In the genomic region with DNA sequence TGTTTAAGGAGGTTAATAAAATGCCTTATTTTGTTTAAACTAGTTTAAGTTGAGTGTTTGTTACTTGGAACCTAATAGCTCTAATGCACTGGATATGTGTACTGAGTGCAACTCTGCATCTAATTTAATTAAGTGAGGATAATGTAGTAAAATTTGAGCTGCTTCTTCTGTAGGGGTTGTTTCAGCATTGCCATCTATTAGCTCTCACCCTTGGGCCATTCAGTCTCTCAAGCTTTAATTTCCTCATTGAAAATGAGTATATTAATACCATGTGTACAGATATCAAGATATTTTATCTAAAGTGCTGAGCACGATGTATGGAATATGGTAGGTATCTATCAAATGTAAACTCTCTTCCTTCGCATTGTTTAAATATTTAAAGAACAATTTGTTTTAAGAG, we compare ENCODE assay signal across 24 cellular contexts.
"Had no signal": no experiment of that assay in that cellular context is flagged by ENCODE, and none has a peak within 500 bp of the region (broad histone marks: within the 10 kb centered on the region; RNA-seq: fewer than 3 reads in every experiment).

No MANE protein-coding gene starts in this region.

- H3K36me3 ChIP-seq: colonic mucosa, esophagus muscularis mucosa, esophagus squamous epithelium, gastrocnemius medialis, gastroesophageal sphincter, heart left ventricle, heart right ventricle had no signal

- ATAC-seq: effector memory CD8-positive, alpha-beta T cell; esophagus mucosa; foreskin keratinocyte; gastrocnemius medialis; gastroesophageal sphincter; heart left ventricle; heart right ventricle had no signal

- DNase-seq: colonic mucosa; cortex of kidney; dermis blood vessel endothelial cell; dorsolateral prefrontal cortex; effector CD4-positive, alpha-beta T cell; effector CD8-positive, alpha-beta T cell; effector memory CD4-positive, alpha-beta T cell; effector memory CD8-positive, alpha-beta T cell; endodermal cell; erythroblast; esophagus squamous epithelium; foreskin fibroblast; foreskin keratinocyte; foreskin melanocyte; gastrocnemius medialis; glutamatergic neuron; head of caudate nucleus; heart left ventricle; heart right ventricle had no signal

- H3K4me1 ChIP-seq: colonic mucosa, esophagus muscularis mucosa, esophagus squamous epithelium, foreskin keratinocyte, gastrocnemius medialis, gastroesophageal sphincter had no signal

- H3K9me3 ChIP-seq: colonic mucosa, esophagus muscularis mucosa, esophagus squamous epithelium, gastrocnemius medialis, gastroesophageal sphincter, heart left ventricle had no signal

- H3K27ac ChIP-seq: colonic mucosa, coronary artery, dorsolateral prefrontal cortex, epithelial cell of prostate, esophagus muscularis mucosa, esophagus squamous epithelium, foreskin keratinocyte, gastrocnemius medialis, gastroesophageal sphincter, heart left ventricle, heart right ventricle had no signal

- H3K4me3 ChIP-seq: colonic mucosa, coronary artery, dorsolateral prefrontal cortex, esophagus muscularis mucosa, esophagus squamous epithelium, gastrocnemius medialis, gastroesophageal sphincter, heart left ventricle, heart right ventricle had no signal

- H3K27me3 ChIP-seq: colonic mucosa, esophagus muscularis mucosa, esophagus squamous epithelium, foreskin keratinocyte, gastrocnemius medialis, gastroesophageal sphincter, heart left ventricle, heart right ventricle had no signal
